14 cellular contexts compared by ENCODE assay signal in genomic region chr3:144636833-144637232, GRCh38.
DNase-seq lines count a peak whose midpoint lies in the region; ATAC-seq and TF ChIP-seq lines count a peak whose summit lies in the region.
"Had no signal": no experiment of that assay in that cellular context is flagged by ENCODE, and none has a peak within 500 bp of the region (broad histone marks: within the 10 kb centered on the region; RNA-seq: fewer than 3 reads in every experiment).

No MANE protein-coding gene starts in this region.

- H3K4me3 ChIP-seq in HCT116 (replicated peaks in 1 of 2; ENCODE audit: low read depth in 1 of 2, low read length in 2 of 2) (no peak overlapping the region), WERI-Rb-1 (ENCODE audit: low read depth, low read length) (no peak overlapping the region)
- H3K4me3 ChIP-seq: BLaER1 treated with 17β-estradiol and CSF1 and Interleukin-3, amounts not matched to agents 10 nM and 100 nM had no signal

- DNase-seq in D341Med (ENCODE audit: low spot score) (peak; percentile 20), HCT116 (ENCODE audit: low read depth, low spot score) (peak; percentile 43), WERI-Rb-1 (no peak), left lobe of liver (ENCODE audit: low spot score) (no peak), NCI-H524 treated with DMSO at 0.1 percent for 48 hours (lab: John Stamatoyannopoulos, UW) (no peak), NCI-H2081 treated with DMSO at 0.1 percent for 48 hours (lab: John Stamatoyannopoulos, UW) (no peak), T-cell (no peak), HuH-7.5 (ENCODE audit: low spot score) (no peak)
- DNase-seq: activated naive CD4-positive, alpha-beta T cell treated with Interleukin-2 at 50 U/mL for 16 hours; caudate nucleus; erythroblast; right cardiac atrium; T-helper 17 cell had no signal

- POLR2A ChIA-PET in HCT116 (lab: Charles Lee) (interaction anchor here (0.8 kb wide), 1 partner anchor 665 kb away, joined by 3 read pairs; the partner anchor contains the start of gene DIPK2A), T-cell (lab: Charles Lee) (no interaction called here)

- no peaks in the 10 kb centered on the region for H3K27me3 ChIP-seq in HCT116 (ENCODE audit: insufficient read depth, low read length)
- no peaks in the 10 kb centered on the region for H3K27me3 ChIP-seq in WERI-Rb-1 (ENCODE audit: insufficient read depth, low read depth, severe bottlenecking)
- H3K27me3 ChIP-seq: BLaER1 treated with 17β-estradiol and CSF1 and Interleukin-3, amounts not matched to agents 10 nM and 100 nM had no signal

- no peaks in the 10 kb centered on the region for H3K27me3 Mint-ChIP-seq in T-cell
- H3K27me3 Mint-ChIP-seq: T-helper 17 cell had no signal

- no peaks in the 10 kb centered on the region for H3K9me2 ChIP-seq in HCT116 (ENCODE audit: insufficient read depth)

- peak in 2 of 3 experiments; percentile 44 to 50; a peak in 4 of 6 replicates for TF ChIP-seq CTCF in HCT116 (IDR thresholded peaks at IDR 0.05 in 2 of 3, conservative IDR thresholded peaks at IDR 0.05 in 1 of 3; ENCODE audit: borderline replicate concordance in 1 of 3, insufficient read depth in 1 of 3, low read depth in 2 of 3, low read length in 2 of 3)
- TF ChIP-seq CTCF in WERI-Rb-1 (IDR thresholded peaks at IDR 0.05; ENCODE audit: low read depth, low read length): 0 out of 2 replicates have a peak, but pooled peaks have one; percentile 19

- H3K27ac ChIP-seq in HCT116 (ENCODE audit: low read depth, low read length): no peak overlapping the region
- H3K27ac ChIP-seq in WERI-Rb-1: no peak overlapping the region
- H3K27ac ChIP-seq: BLaER1 treated with 17β-estradiol and CSF1 and Interleukin-3, amounts not matched to agents 10 nM and 100 nM had no signal

- ATAC-seq in HCT116 (peak; percentile 91), left lobe of liver (peak; percentile 28), T-cell (replicated peaks in 1 of 4) (no peak)
- ATAC-seq: T-helper 17 cell had no signal

- CTCF ChIA-PET in HCT116 (lab: Charles Lee) (interaction anchor here (1.2 kb wide), 1 partner anchor 15 kb away, joined by 3 read pairs; no protein-coding TSS in a partner anchor), T-cell (lab: Charles Lee) (no interaction called here)

- H3K4me1 Mint-ChIP-seq in T-cell: no peaks in the 10 kb centered on the region
- H3K4me1 Mint-ChIP-seq: T-helper 17 cell had no signal

- H3K9ac ChIP-seq in HCT116 (ENCODE audit: low read length): no peak overlapping the region
- H3K9ac ChIP-seq: BLaER1 treated with 17β-estradiol and CSF1 and Interleukin-3, amounts not matched to agents 10 nM and 100 nM had no signal

- intact Hi-C loops in HCT116 (cut with micrococcal nuclease): no loop called here

- H4K20me1 ChIP-seq in HCT116 (ENCODE audit: insufficient read depth): no peaks in the 10 kb centered on the region
- H4K20me1 ChIP-seq: BLaER1 treated with 17β-estradiol and CSF1 and Interleukin-3, amounts not matched to agents 10 nM and 100 nM had no signal

- RAD21 ChIA-PET in HCT116 (lab: Charles Lee; ENCODE audit: low non-redundant PET in 1 of 2, low total read pairs in 2 of 2, uncharacterized antibody in 2 of 2, unreplicated experiment in 2 of 2): no interaction called here

- H3K36me3 ChIP-seq in HCT116 (ENCODE audit: control insufficient read depth in 1 of 2, insufficient read depth in 2 of 2, low read length in 2 of 2) (no peaks in the 10 kb centered on the region), WERI-Rb-1 (no peaks in the 10 kb centered on the region)
- H3K36me3 ChIP-seq: BLaER1 treated with 17β-estradiol and CSF1 and Interleukin-3, amounts not matched to agents 10 nM and 100 nM had no signal

- H2AFZ ChIP-seq in HCT116 (ENCODE audit: low read depth, low read length, poor library complexity, severe bottlenecking): peak overlapping the region; percentile 66

- no peak overlapping the region for H3K27ac Mint-ChIP-seq in T-cell
- H3K27ac Mint-ChIP-seq: T-helper 17 cell had no signal

- H3K79me2 ChIP-seq in HCT116 (ENCODE audit: insufficient read depth, low read length): no peaks in the 10 kb centered on the region

- peaks cover 0 to 8% (median 0%) of the 10 kb centered on the region in 3 donors for H3K9me3 Mint-ChIP-seq in T-cell

- H3K9me3 ChIP-seq in HCT116 (ENCODE audit: control insufficient read depth in 1 of 2, insufficient read depth in 1 of 2, low read depth in 1 of 2, low read length in 2 of 2) (no peaks in the 10 kb centered on the region), WERI-Rb-1 (ENCODE audit: severe bottlenecking) (no peaks in the 10 kb centered on the region)
- H3K9me3 ChIP-seq: BLaER1 treated with 17β-estradiol and CSF1 and Interleukin-3, amounts not matched to agents 10 nM and 100 nM had no signal

- TF ChIP-seq RAD21 in HCT116 (IDR thresholded peaks at IDR 0.05; ENCODE audit: low read depth): 0 out of 2 replicates have a peak, but pooled peaks have one; percentile 14

- no peak for TF ChIP-seq POLR2A in HCT116 (IDR thresholded peaks at IDR 0.05; ENCODE audit: borderline replicate concordance, extremely low read depth, insufficient read depth, insufficient read length)

- H3K4me2 ChIP-seq in HCT116 (ENCODE audit: low read length): no peak overlapping the region
- H3K4me2 ChIP-seq: BLaER1 treated with 17β-estradiol and CSF1 and Interleukin-3, amounts not matched to agents 10 nM and 100 nM had no signal

- no peak overlapping the region for H3K4me3 Mint-ChIP-seq in T-cell
- H3K4me3 Mint-ChIP-seq: T-helper 17 cell had no signal

- H3K4me1 ChIP-seq in HCT116 (ENCODE audit: control insufficient read depth in 1 of 2, insufficient read depth in 2 of 2, low read length in 2 of 2): no peaks in the 10 kb centered on the region
- H3K4me1 ChIP-seq: BLaER1 treated with 17β-estradiol and CSF1 and Interleukin-3, amounts not matched to agents 10 nM and 100 nM had no signal

- no TSS peak for BruUV-seq in HCT116 (replicated peaks; lab: Mats Ljungman, UMichigan)

- no peaks in the 10 kb centered on the region for H3K36me3 Mint-ChIP-seq in T-cell

TF ChIP-seq in HCT116, 20 proteins besides CTCF, POLR2A, EP300 and RAD21 (continues in another document):
- TF ChIP-seq TCF7L2 (IDR thresholded peaks at IDR 0.05; ENCODE audit: borderline replicate concordance, extremely low read depth, insufficient read depth, insufficient read length) (no peak), EZH2 (IDR thresholded peaks at IDR 0.05) (no peak), SRF (IDR thresholded peaks at IDR 0.05; ENCODE audit: low read depth) (no peak), ZBTB33 (IDR thresholded peaks at IDR 0.05; ENCODE audit: extremely low read depth, insufficient replicate concordance, low read length) (no peak), SIN3A (IDR thresholded peaks at IDR 0.05; ENCODE audit: low read depth) (no peak), ZFX (IDR thresholded peaks at IDR 0.05) (no peak), POLR2AphosphoS5 (IDR thresholded peaks at IDR 0.05; ENCODE audit: low read depth, low read length) (no peak), ZNF274 (IDR thresholded peaks at IDR 0.05; ENCODE audit: low read depth, low read length) (no peak), YY1 (IDR thresholded peaks at IDR 0.05; ENCODE audit: extremely low read depth, insufficient replicate concordance, low read depth, low read length) (no peak), CEBPB (IDR thresholded peaks at IDR 0.05; ENCODE audit: low read depth) (no peak), FOSL1 (IDR thresholded peaks at IDR 0.05; ENCODE audit: low read depth) (no peak), ATF3 (IDR thresholded peaks at IDR 0.05) (no peak), EGR1 (IDR thresholded peaks at IDR 0.05; ENCODE audit: low read depth) (no peak), EZH2phosphoT487 (IDR thresholded peaks at IDR 0.05; ENCODE audit: borderline replicate concordance) (no peak), CBX3 (IDR thresholded peaks at IDR 0.05; ENCODE audit: low read depth) (no peak; the same call in 1 of the 2 replicates), ELF1 (IDR thresholded peaks at IDR 0.05; ENCODE audit: borderline replicate concordance, low read depth) (no peak), JUND (IDR thresholded peaks at IDR 0.05) (no peak), SP1 (IDR thresholded peaks at IDR 0.05; ENCODE audit: low read depth) (no peak)

Comparison
In these comparisons a context has a peak if more than half of its experiments do, and no peak if none do; other contexts are left out.
1. DNase-seq: peak in D341Med (single experiment) and HCT116 (single experiment); none in WERI-Rb-1 (single experiment), left lobe of liver (single experiment), NCI-H524 treated with DMSO at 0.1 percent for 48 hours (single experiment), NCI-H2081 treated with DMSO at 0.1 percent for 48 hours (single experiment), T-cell (0 of 34) and HuH-7.5 (single experiment).
2. ATAC-seq: peak in HCT116 (single experiment) and left lobe of liver (single experiment); none in T-cell (0 of 4).